ENCODE assay signal across 22 cellular contexts in genomic region chr10:81655986-81656385, GRCh38.
"Had no signal": no experiment of that assay in that cellular context is flagged by ENCODE, and none has a peak within 500 bp of the region (broad histone marks: within the 10 kb centered on the region; RNA-seq: fewer than 3 reads in every experiment).

No MANE protein-coding gene starts in this region.

- DNase-seq: dermis blood vessel endothelial cell; dorsolateral prefrontal cortex; effector CD4-positive, alpha-beta T cell; effector memory CD4-positive, alpha-beta T cell; erythroblast; esophagus squamous epithelium; foreskin fibroblast; foreskin melanocyte; gastrocnemius medialis; glutamatergic neuron; head of caudate nucleus; heart right ventricle; hippocampal formation; left cardiac atrium; left lung; left ventricle myocardium superior; lower lobe of right lung; mesenchymal stem cell; midbrain had no signal

- H3K4me1 ChIP-seq: esophagus squamous epithelium, gastrocnemius medialis, heart right ventricle, left lung, lower lobe of right lung had no signal

- H3K4me3 ChIP-seq: coronary artery, dorsolateral prefrontal cortex, esophagus squamous epithelium, gastrocnemius medialis, heart right ventricle, left lung, lower lobe of right lung had no signal

- H3K36me3 ChIP-seq: esophagus squamous epithelium, gastrocnemius medialis, heart right ventricle, left lung, lower lobe of right lung had no signal

- H3K27ac ChIP-seq: coronary artery, dorsolateral prefrontal cortex, epithelial cell of prostate, esophagus squamous epithelium, gastrocnemius medialis, heart right ventricle, left lung, lower lobe of right lung had no signal

- H3K27me3 ChIP-seq: dorsolateral prefrontal cortex, esophagus squamous epithelium, gastrocnemius medialis, heart right ventricle, left lung had no signal

- H3K9me3 ChIP-seq: gastrocnemius medialis, lower lobe of right lung had no signal

- ATAC-seq: esophagus mucosa, gastrocnemius medialis, left cardiac atrium, left lung, left ventricle myocardium superior had no signal
